8 cellular contexts compared by ENCODE assay signal in genomic region chr17:21778866-21779265, GRCh38.
DNase-seq lines count a peak whose midpoint lies in the region; TF ChIP-seq lines count a peak whose summit lies in the region.
"Not testable (repeated sequence)": the region's sequence is repeated elsewhere in the genome, so short reads cannot be mapped to it uniquely, and the experiment has no call there.

No MANE protein-coding gene starts in this region.

- H3K4me1 ChIP-seq in esophagus muscularis mucosa, right atrium auricular region: not testable (repeated sequence)

- 59% methylated on average over 2 of the region's 2 CpGs for WGBS in esophagus muscularis mucosa

- H3K9me3 ChIP-seq in esophagus muscularis mucosa, right atrium auricular region: not testable (repeated sequence)

- H3K36me3 Mint-ChIP-seq in activated CD4-positive, alpha-beta T cell treated with anti-CD3 and anti-CD28 coated beads, Interleukin-2, amount 10 ng/mL, durations not matched to agents 24 days and 14 days (ENCODE audit: low read depth), result not testable (repeated sequence)

- not testable (repeated sequence) for H3K27me3 Mint-ChIP-seq in activated CD4-positive, alpha-beta T cell treated with anti-CD3 and anti-CD28 coated beads, Interleukin-2, amount 10 ng/mL, durations not matched to agents 24 days and 14 days

- TF ChIP-seq POLR2A in esophagus muscularis mucosa (IDR thresholded peaks at IDR 0.05; ENCODE audit: low read depth), result not testable (repeated sequence)

- H3K4me3 Mint-ChIP-seq in activated CD4-positive, alpha-beta T cell treated with anti-CD3 and anti-CD28 coated beads, Interleukin-2, amount 10 ng/mL, durations not matched to agents 24 days and 14 days, result not testable (repeated sequence)

- peak; percentile 0 for DNase-seq in AG08396 (ENCODE audit: low spot score)
- peak; percentile 1 for DNase-seq in GM10266 (ENCODE audit: extremely low spot score)
- peak; percentile 2 for DNase-seq in GM13977 (ENCODE audit: low spot score)
- peak; percentile 4 for DNase-seq in H7
- DNase-seq in activated CD4-positive, alpha-beta T cell treated with anti-CD3 and anti-CD28 coated beads, Interleukin-2, amount 10 ng/mL, durations not matched to agents 24 days and 14 days, result peak; percentile 32
- DNase-seq in esophagus muscularis mucosa (ENCODE audit: extremely low spot score), result peak; percentile 86
- DNase-seq in right atrium auricular region (ENCODE audit: low spot score), result peak; percentile 48
- peak; percentile 55 for DNase-seq in mesenteric fat pad (ENCODE audit: low spot score)

- H3K9me3 Mint-ChIP-seq in activated CD4-positive, alpha-beta T cell treated with anti-CD3 and anti-CD28 coated beads, Interleukin-2, amount 10 ng/mL, durations not matched to agents 24 days and 14 days, result not testable (repeated sequence)

- H3K4me1 Mint-ChIP-seq in activated CD4-positive, alpha-beta T cell treated with anti-CD3 and anti-CD28 coated beads, Interleukin-2, amount 10 ng/mL, durations not matched to agents 24 days and 14 days, result not testable (repeated sequence)

- not testable (repeated sequence) for H3K27me3 ChIP-seq in H7 (ENCODE audit: control insufficient read depth, insufficient read depth, low read length); esophagus muscularis mucosa; right atrium auricular region

- not testable (repeated sequence) for H3K4me3 ChIP-seq in H7 (ENCODE audit: insufficient read depth, low read depth, low read length); esophagus muscularis mucosa; right atrium auricular region

- not testable (repeated sequence) for TF ChIP-seq CTCF in GM10266 (IDR thresholded peaks at IDR 0.05; ENCODE audit: control insufficient read depth, insufficient read depth, low read depth, missing control alignments); GM13977 (IDR thresholded peaks at IDR 0.05; ENCODE audit: extremely low read depth, insufficient read depth, missing control alignments); esophagus muscularis mucosa (IDR thresholded peaks at IDR 0.05); right atrium auricular region (IDR thresholded peaks at IDR 0.05)

- H3K27ac ChIP-seq in esophagus muscularis mucosa (replicated peaks in 1 of 4); right atrium auricular region: not testable (repeated sequence)

- in situ Hi-C loops in GM13977 (cut with MboI; ENCODE audit: low pct_unique_long_range_greater_than_20kb, low sequenced_read_pairs, unreplicated experiment), result loop anchor here (25.0 kb wide), 1 partner anchor 467 kb away; no protein-coding TSS in a partner anchor

- not testable (repeated sequence) for H3K27ac Mint-ChIP-seq in activated CD4-positive, alpha-beta T cell treated with anti-CD3 and anti-CD28 coated beads, Interleukin-2, amount 10 ng/mL, durations not matched to agents 24 days and 14 days

- H3K36me3 ChIP-seq in H7 (replicated peaks; ENCODE audit: control insufficient read depth, insufficient read depth, low read length); esophagus muscularis mucosa; right atrium auricular region: not testable (repeated sequence)

- not testable (repeated sequence) for TF ChIP-seq EP300 in esophagus muscularis mucosa (IDR thresholded peaks at IDR 0.05)

- intact Hi-C loops in activated CD4-positive, alpha-beta T cell treated with anti-CD3 and anti-CD28 coated beads, Interleukin-2, amount 10 ng/mL, durations not matched to agents 24 days and 14 days (cut with micrococcal nuclease); esophagus muscularis mucosa (cut with DNase I): not testable (repeated sequence)

Comparison
In these comparisons a context has a peak if more than half of its experiments do, and no peak if none do; other contexts are left out.
1. DNase-seq: peak in every context shown above with its lines; median percentile 86 in esophagus muscularis mucosa; 55 in mesenteric fat pad; 48 in right atrium auricular region; 32 in activated CD4-positive, alpha-beta T cell treated with anti-CD3 and anti-CD28 coated beads, Interleukin-2, amount 10 ng/mL, durations not matched to agents 24 days and 14 days; 4 in H7; 2 in GM13977; 1 in GM10266; 0 in AG08396.